27 cellular contexts compared by ENCODE assay signal in the genomic region with DNA sequence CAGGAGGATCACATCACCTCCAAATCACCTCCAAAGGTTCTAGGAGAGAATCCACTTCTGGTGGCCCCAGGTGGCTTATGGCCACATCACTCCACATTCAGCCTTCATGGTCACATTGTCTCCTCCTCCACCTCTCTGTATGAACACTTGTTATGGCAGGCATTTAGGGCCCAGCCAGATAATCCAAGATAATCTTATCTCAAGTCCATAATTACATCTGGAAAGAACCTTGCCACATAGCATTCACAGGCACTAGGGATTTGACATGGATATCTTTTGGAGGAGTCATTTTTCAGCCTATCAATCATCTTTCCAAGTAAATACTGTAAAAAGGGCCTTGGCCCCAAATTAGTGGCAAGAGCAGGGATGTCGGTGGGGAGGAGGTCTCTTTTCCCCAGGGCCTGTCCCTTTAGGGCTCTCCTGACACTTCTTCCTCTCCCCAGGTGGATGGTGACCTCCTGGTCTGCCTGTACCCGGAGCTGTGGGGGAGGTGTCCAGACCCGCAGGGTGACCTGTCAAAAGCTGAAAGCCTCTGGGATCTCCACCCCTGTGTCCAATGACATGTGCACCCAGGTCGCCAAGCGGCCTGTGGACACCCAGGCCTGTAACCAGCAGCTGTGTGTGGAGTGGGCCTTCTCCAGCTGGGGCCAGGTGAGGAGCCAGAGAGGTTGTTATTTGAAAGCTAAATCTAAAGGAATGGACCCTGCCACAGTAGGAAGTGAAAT.
"Had no signal": no experiment of that assay in that cellular context is flagged by ENCODE, and none has a peak within 500 bp of the region (broad histone marks: within the 10 kb centered on the region; RNA-seq: fewer than 3 reads in every experiment).

No MANE protein-coding gene starts in this region.

- ATAC-seq: left colon; left lung; natural killer cell; pancreas; right cardiac atrium; sciatic nerve; stimulated activated effector memory CD8-positive, alpha-beta T cell treated with anti-CD3 and anti-CD28 coated beads, Interleukin-12 subunit alpha, Interleukin-12 subunit beta, amount 100 ng/mL, for 72 hours; stimulated activated naive CD8-positive, alpha-beta T cell treated with anti-CD3 and anti-CD28 coated beads, Interleukin-15, amount 100 ng/mL, for 72 hours had no signal

- H3K4me1 ChIP-seq: left lung, neural progenitor cell, pancreas, prostate gland, spleen, upper lobe of left lung had no signal

- H3K4me3 ChIP-seq: hepatocyte, left lung, lung, neural progenitor cell, pancreas, prostate gland, spleen, tibial nerve, upper lobe of left lung, vagina had no signal

- DNase-seq: kidney glomerular epithelial cell; left colon; left lung; mesendoderm; naive B cell; natural killer cell; nephron progenitor cell; pancreas; posterior cingulate gyrus; retina; right cardiac atrium; small intestine; spleen; stimulated activated CD4-positive, alpha-beta T cell treated with anti-CD3 and anti-CD28 coated beads, Interleukin-4, amount 100 ng/mL, for 24 hours; stimulated activated naive CD4-positive, alpha-beta T cell treated with Interleukin-2 at 50 U/mL for 16 hours; stimulated activated naive CD8-positive, alpha-beta T cell treated with anti-CD3 and anti-CD28 coated beads, Interleukin-15, amount 100 ng/mL, for 72 hours; substantia nigra had no signal

- H3K27ac ChIP-seq: hepatocyte, left lung, neural progenitor cell, pancreas, prostate gland, spleen, tibial nerve, upper lobe of left lung, vagina had no signal

- H3K27me3 Mint-ChIP-seq: stimulated activated naive CD8-positive, alpha-beta T cell treated with anti-CD3 and anti-CD28 coated beads, Interleukin-15, amount 100 ng/mL, for 72 hours had no signal

- H3K36me3 Mint-ChIP-seq: neural progenitor cell; stimulated activated effector memory CD8-positive, alpha-beta T cell treated with anti-CD3 and anti-CD28 coated beads, Interleukin-12 subunit alpha, Interleukin-12 subunit beta, amount 100 ng/mL, for 72 hours had no signal

- H3K9ac ChIP-seq: neural progenitor cell had no signal

- H2AFZ ChIP-seq: hepatocyte, neural progenitor cell had no signal

- H3K79me2 ChIP-seq: hepatocyte had no signal

- H3K4me2 ChIP-seq: hepatocyte, neural progenitor cell had no signal

- H3K4me3 Mint-ChIP-seq: mesothelial cell of epicardium; naive B cell; natural killer cell; nephron progenitor cell; neural progenitor cell; stimulated activated effector memory CD8-positive, alpha-beta T cell treated with anti-CD3 and anti-CD28 coated beads, Interleukin-12 subunit alpha, Interleukin-12 subunit beta, amount 100 ng/mL, for 72 hours; stimulated activated naive CD8-positive, alpha-beta T cell treated with anti-CD3 and anti-CD28 coated beads, Interleukin-15, amount 100 ng/mL, for 72 hours had no signal

- H3K4me1 Mint-ChIP-seq: naive B cell; neural progenitor cell; stimulated activated effector memory CD8-positive, alpha-beta T cell treated with anti-CD3 and anti-CD28 coated beads, Interleukin-12 subunit alpha, Interleukin-12 subunit beta, amount 100 ng/mL, for 72 hours had no signal

- H3K36me3 ChIP-seq: left lung, neural progenitor cell, pancreas, prostate gland, spleen, upper lobe of left lung, vagina had no signal

- H3K9me3 ChIP-seq: pancreas, prostate gland had no signal

- H3K27ac Mint-ChIP-seq: mesothelial cell of epicardium; naive B cell; natural killer cell; nephron progenitor cell; neural progenitor cell; stimulated activated effector memory CD8-positive, alpha-beta T cell treated with anti-CD3 and anti-CD28 coated beads, Interleukin-12 subunit alpha, Interleukin-12 subunit beta, amount 100 ng/mL, for 72 hours; stimulated activated naive CD8-positive, alpha-beta T cell treated with anti-CD3 and anti-CD28 coated beads, Interleukin-15, amount 100 ng/mL, for 72 hours had no signal

- H3K27me3 ChIP-seq: hepatocyte, left lung, neural progenitor cell, pancreas, spleen, tibial nerve, upper lobe of left lung, vagina had no signal
